In genomic region chr6:131755597-131755996, GRCh38 we compare ENCODE assay signal across 20 cellular contexts. TPM values are rescaled to one million over a fixed set of nuclear protein-coding genes. Genes with fewer than 3 reads are reported as not detected.
DNase-seq lines count a peak whose midpoint lies in the region; ATAC-seq, FAIRE-seq and TF ChIP-seq lines count a peak whose summit lies in the region.
"Had no signal": no experiment of that assay in that cellular context is flagged by ENCODE, and none has a peak within 500 bp of the region (broad histone marks: within the 10 kb centered on the region; RNA-seq: fewer than 3 reads in every experiment).

No MANE protein-coding gene starts in this region.

- 94% methylated on average over 3 of the region's 3 CpGs for WGBS in hepatocyte (ENCODE audit: low lambda C conversion rate, missing lambda C conversion rate)

- no peaks in the 10 kb centered on the region for H3K79me2 ChIP-seq in astrocyte (ENCODE audit: insufficient read depth, low read length)
- H3K79me2 ChIP-seq in hepatocyte, result no peaks in the 10 kb centered on the region

- CTCF ChIA-PET in activated CD8-positive, alpha-beta memory T cell treated with anti-CD3 and anti-CD28 coated beads, Interleukin-2, amount 10 ng/mL, durations not matched to agents 7 days and 5 days (lab: Charles Lee), result no interaction called here

- H4K20me1 ChIP-seq in astrocyte (ENCODE audit: insufficient read depth, low read length) (no peaks in the 10 kb centered on the region), hepatocyte (ENCODE audit: insufficient read depth, poor library complexity, severe bottlenecking) (no peaks in the 10 kb centered on the region)
- H4K20me1 ChIP-seq: BLaER1 had no signal

- peaks cover 27% of the 10 kb centered on the region for H3K4me1 Mint-ChIP-seq in astrocyte (ENCODE audit: low read depth, unreplicated experiment)
- no peaks in the 10 kb centered on the region for H3K4me1 Mint-ChIP-seq in activated CD8-positive, alpha-beta memory T cell treated with anti-CD3 and anti-CD28 coated beads, Interleukin-2, amount 10 ng/mL, durations not matched to agents 7 days and 5 days
- H3K4me1 Mint-ChIP-seq: immature natural killer cell had no signal

- no peak for TF ChIP-seq CTCF in astrocyte (IDR thresholded peaks at IDR 0.05; ENCODE audit: insufficient read depth, low read depth, low read length)
- no peak for TF ChIP-seq CTCF in hepatocyte (IDR thresholded peaks at IDR 0.05; ENCODE audit: poor library complexity)

- H2AFZ ChIP-seq in astrocyte (ENCODE audit: low read depth, low read length), result no peak overlapping the region
- no peak overlapping the region for H2AFZ ChIP-seq in hepatocyte

- peak; percentile 99 for FAIRE-seq in astrocyte (lab: Jason Lieb, UNC)
- FAIRE-seq: bronchial epithelial cell, H54 had no signal

- H3K9me3 ChIP-seq in astrocyte (ENCODE audit: insufficient read depth, low read depth, low read length), result no peaks in the 10 kb centered on the region
- no peaks in the 10 kb centered on the region for H3K9me3 ChIP-seq in hepatocyte (ENCODE audit: low read depth)
- H3K9me3 ChIP-seq: BLaER1 had no signal

- peak; percentile 39 for DNase-seq in AG08396 (ENCODE audit: low spot score)
- DNase-seq in HS-27A (ENCODE audit: low read depth), result peak; percentile 95
- DNase-seq in astrocyte (ENCODE audit: low read depth), result peak; percentile 99
- DNase-seq in hepatocyte (ENCODE audit: low spot score), result no peak
- no peak for DNase-seq in stimulated activated CD4-positive, alpha-beta T cell treated with anti-CD3 and anti-CD28 coated beads, Interleukin-2, amount 100 ng/mL, for 24 hours
- no peak for DNase-seq in ureter (ENCODE audit: low spot score)
- DNase-seq in activated CD8-positive, alpha-beta memory T cell treated with anti-CD3 and anti-CD28 coated beads, Interleukin-2, amount 10 ng/mL, durations not matched to agents 7 days and 5 days, result no peak
- DNase-seq: activated CD8-positive, alpha-beta memory T cell treated with anti-CD3 and anti-CD28 coated beads for 24 hours; activated effector memory CD4-positive, alpha-beta T cell treated with Interleukin-2 at 50 U/mL for 16 hours; effector CD8-positive, alpha-beta T cell; immature natural killer cell; mesendoderm; NCI-H1436; NCI-H446 had no signal

- H3K9me2 ChIP-seq in hepatocyte (replicated peaks; ENCODE audit: insufficient read depth), result no peaks in the 10 kb centered on the region

- peak overlapping the region; percentile 37 for H3K9ac ChIP-seq in astrocyte (ENCODE audit: low read length)
- H3K9ac ChIP-seq: BLaER1 had no signal

- H3K4me2 ChIP-seq in astrocyte (ENCODE audit: low read length) (peak overlapping the region; percentile 41), hepatocyte (peak overlapping the region; percentile 1)

- H3K36me3 Mint-ChIP-seq in astrocyte (ENCODE audit: low read depth, unreplicated experiment), result no peaks in the 10 kb centered on the region
- no peaks in the 10 kb centered on the region for H3K36me3 Mint-ChIP-seq in activated CD8-positive, alpha-beta memory T cell treated with anti-CD3 and anti-CD28 coated beads, Interleukin-2, amount 10 ng/mL, durations not matched to agents 7 days and 5 days
- H3K36me3 Mint-ChIP-seq: immature natural killer cell, type B pancreatic cell had no signal

- H3K4me3 Mint-ChIP-seq in astrocyte (ENCODE audit: unreplicated experiment), result no peak overlapping the region
- H3K4me3 Mint-ChIP-seq in activated CD8-positive, alpha-beta memory T cell treated with anti-CD3 and anti-CD28 coated beads, Interleukin-2, amount 10 ng/mL, durations not matched to agents 7 days and 5 days, result no peak overlapping the region
- H3K4me3 Mint-ChIP-seq: immature natural killer cell, type B pancreatic cell had no signal

- H3K36me3 ChIP-seq in astrocyte (ENCODE audit: insufficient read depth, low read length) (no peaks in the 10 kb centered on the region), hepatocyte (replicated peaks; ENCODE audit: insufficient read depth, low read depth) (no peaks in the 10 kb centered on the region)
- H3K36me3 ChIP-seq: BLaER1 had no signal

- peak overlapping the region; percentile 38 for H3K27ac Mint-ChIP-seq in astrocyte (ENCODE audit: unreplicated experiment)
- no peak overlapping the region for H3K27ac Mint-ChIP-seq in activated CD8-positive, alpha-beta memory T cell treated with anti-CD3 and anti-CD28 coated beads, Interleukin-2, amount 10 ng/mL, durations not matched to agents 7 days and 5 days
- H3K27ac Mint-ChIP-seq: immature natural killer cell, type B pancreatic cell had no signal

- no peak for ATAC-seq in GM21390 (IDR thresholded peaks at IDR 0.05; ENCODE audit: unreplicated experiment)
- ATAC-seq in activated CD8-positive, alpha-beta memory T cell treated with anti-CD3 and anti-CD28 coated beads, Interleukin-2, amount 10 ng/mL, durations not matched to agents 7 days and 5 days, result no peak
- ATAC-seq: sciatic nerve had no signal

- H3K4me1 ChIP-seq in astrocyte (ENCODE audit: insufficient read depth, low read length) (peaks cover 30% of the 10 kb centered on the region), hepatocyte (ENCODE audit: insufficient read depth) (no peaks in the 10 kb centered on the region)

- H3K4me3 ChIP-seq in astrocyte (ENCODE audit: insufficient read depth, low read depth, low read length), result no peak overlapping the region
- H3K4me3 ChIP-seq in hepatocyte, result no peak overlapping the region
- H3K4me3 ChIP-seq: BLaER1 had no signal

- H3K27me3 ChIP-seq in astrocyte (ENCODE audit: insufficient read depth, low read length), result no peaks in the 10 kb centered on the region
- H3K27me3 ChIP-seq in hepatocyte, result no peaks in the 10 kb centered on the region
- H3K27me3 ChIP-seq: BLaER1 had no signal

- no peaks in the 10 kb centered on the region for H3K27me3 Mint-ChIP-seq in astrocyte (ENCODE audit: low read depth, unreplicated experiment)
- H3K27me3 Mint-ChIP-seq in activated CD8-positive, alpha-beta memory T cell treated with anti-CD3 and anti-CD28 coated beads, Interleukin-2, amount 10 ng/mL, durations not matched to agents 7 days and 5 days, result peaks cover 27% of the 10 kb centered on the region

- H3K27ac ChIP-seq in astrocyte (ENCODE audit: low read depth, low read length) (peak overlapping the region; percentile 77), hepatocyte (no peak overlapping the region)
- H3K27ac ChIP-seq: BLaER1 had no signal

- H3K9me3 Mint-ChIP-seq in astrocyte (ENCODE audit: unreplicated experiment), result no peaks in the 10 kb centered on the region
- H3K9me3 Mint-ChIP-seq in activated CD8-positive, alpha-beta memory T cell treated with anti-CD3 and anti-CD28 coated beads, Interleukin-2, amount 10 ng/mL, durations not matched to agents 7 days and 5 days (ENCODE audit: low read depth), result no peaks in the 10 kb centered on the region
- H3K9me3 Mint-ChIP-seq: immature natural killer cell, type B pancreatic cell had no signal

RNA-seq across cellular contexts. Expression of gene CTAGE9, which starts 44.8 kb away (rescaled TPM):
- total RNA-seq in astrocyte (not detected in 2 replicates), hepatocyte (0.20 and 0.80 TPM in 2 replicates), ureter (not detected)
- polyA plus RNA-seq in hepatocyte, result not detected in 2 replicates
- not detected for total RNA-seq in activated CD8-positive, alpha-beta memory T cell treated with anti-CD3 and anti-CD28 coated beads, Interleukin-2, amount 10 ng/mL, durations not matched to agents 7 days and 5 days
- total RNA-seq: bronchial epithelial cell, sciatic nerve had no signal
- polyA plus RNA-seq: immature natural killer cell had no signal

RNA-seq across cellular contexts. Expression of gene ENPP1, which starts 52.2 kb away (rescaled TPM):
- total RNA-seq in astrocyte (7.1 and 8.9 TPM in 2 replicates), hepatocyte (86.9 and 91.4 TPM in 2 replicates), ureter (9.3 TPM)
- 74.7 and 81.5 TPM in 2 replicates for polyA plus RNA-seq in hepatocyte
- under 1 TPM; 0.15 to 0.47 TPM for total RNA-seq in activated CD8-positive, alpha-beta memory T cell treated with anti-CD3 and anti-CD28 coated beads, Interleukin-2, amount 10 ng/mL, durations not matched to agents 7 days and 5 days

RNA-seq across cellular contexts. Expression of gene OR2A4, which starts 54.4 kb away (rescaled TPM):
- total RNA-seq in astrocyte (not detected in 2 replicates), hepatocyte (not detected in 2 replicates), ureter (not detected)
- polyA plus RNA-seq in hepatocyte, result 1.5 TPM in 1 of 2 replicates, not detected in the other
- not detected for total RNA-seq in activated CD8-positive, alpha-beta memory T cell treated with anti-CD3 and anti-CD28 coated beads, Interleukin-2, amount 10 ng/mL, durations not matched to agents 7 days and 5 days
- total RNA-seq: sciatic nerve had no signal
- polyA plus RNA-seq: immature natural killer cell had no signal

Comparison
In these comparisons a context has a peak if more than half of its experiments do, and no peak if none do; other contexts are left out.
1. DNase-seq: peak in AG08396 (single experiment), HS-27A (single experiment) and astrocyte (single experiment); none in hepatocyte (single experiment), stimulated activated CD4-positive, alpha-beta T cell treated with anti-CD3 and anti-CD28 coated beads, Interleukin-2, amount 100 ng/mL, for 24 hours (0 of 2), ureter (single experiment) and activated CD8-positive, alpha-beta memory T cell treated with anti-CD3 and anti-CD28 coated beads, Interleukin-2, amount 10 ng/mL, durations not matched to agents 7 days and 5 days (single experiment).